Comparison of ENCODE assay signal across 8 cellular contexts in the genomic region with DNA sequence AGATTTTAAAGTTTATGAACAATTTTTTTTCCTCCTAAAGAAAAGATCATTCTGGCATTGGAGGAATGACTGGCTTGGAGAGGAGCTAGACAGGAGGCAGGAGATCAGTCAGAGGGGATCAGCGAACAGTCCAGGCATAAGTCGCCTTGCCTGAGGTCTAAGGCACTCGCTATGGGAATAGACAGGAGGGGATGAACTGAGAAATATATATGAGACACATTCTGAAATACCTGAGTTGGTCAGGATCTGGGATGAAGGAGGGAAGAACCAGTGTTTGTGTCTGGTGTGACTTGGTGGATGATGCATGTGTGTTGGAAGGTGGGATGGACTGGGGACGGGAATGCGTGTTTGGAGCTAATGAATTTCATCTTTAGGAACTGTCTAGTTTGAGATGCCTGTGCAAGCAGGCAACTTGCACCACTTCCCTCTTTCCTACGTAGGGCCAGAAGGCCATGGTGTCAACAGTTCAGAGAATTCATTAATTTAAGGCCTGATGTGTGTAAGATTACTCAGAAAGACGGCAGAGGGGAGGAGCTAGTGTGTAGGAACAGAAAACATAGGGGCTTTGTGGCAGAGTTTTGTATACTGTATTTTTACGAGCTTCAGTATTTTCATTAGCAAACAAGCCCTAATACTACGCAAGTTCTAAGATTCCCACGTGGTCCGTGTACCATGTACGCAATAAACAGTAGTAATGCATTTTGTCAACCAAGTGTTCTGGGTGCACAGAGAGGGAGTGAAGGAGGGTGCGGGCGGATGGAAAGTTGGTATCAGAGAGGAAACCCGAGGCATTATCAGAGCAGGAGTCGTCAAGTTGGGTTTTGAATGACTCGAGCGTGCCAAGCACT. TPM values are rescaled to one million over a fixed set of nuclear protein-coding genes. Genes with fewer than 3 reads are reported as not detected.
DNase-seq lines count a peak whose midpoint lies in the region; ATAC-seq and TF ChIP-seq lines count a peak whose summit lies in the region.

No MANE protein-coding gene starts in this region.

- H4K20me1 ChIP-seq in BLaER1, result no peaks in the 10 kb centered on the region

- peaks cover 30% of the 10 kb centered on the region for H3K27me3 ChIP-seq in BLaER1

- H3K36me3 Mint-ChIP-seq in nephron progenitor cell (ENCODE audit: low read depth), result peaks cover 29% of the 10 kb centered on the region

- H3K36me3 ChIP-seq in BLaER1 (no peaks in the 10 kb centered on the region), urinary bladder (ENCODE audit: insufficient read depth) (peaks cover 4% of the 10 kb centered on the region)

- peak; percentile 31 for DNase-seq in KG1 (lab: John Stamatoyannopoulos, UW)
- DNase-seq in activated CD4-positive, alpha-beta T cell treated with anti-CD3 and anti-CD28 coated beads, Interleukin-2, amount 50 U/mL, for 4 hours, result peak; percentile 66 to 71
- peak in 1 of 2 experiments; percentile 58 for DNase-seq in erythroblast (lab: John Stamatoyannopoulos, UW)
- no peak for DNase-seq in nephron progenitor cell
- no peak for DNase-seq in GM19240 (ENCODE audit: insufficient read length, low spot score)

- H3K4me3 Mint-ChIP-seq in nephron progenitor cell, result peak overlapping the region; percentile 97

- H3K27me3 Mint-ChIP-seq in nephron progenitor cell (ENCODE audit: low read depth, poor library complexity), result peaks cover 12% of the 10 kb centered on the region

- H3K4me3 ChIP-seq in BLaER1 (peak overlapping the region; percentile 60), urinary bladder (ENCODE audit: low read depth, low read length) (peak overlapping the region; percentile 68)

- 17% methylated on average over 18 of the region's 18 CpGs for WGBS in urinary bladder

- H3K4me2 ChIP-seq in BLaER1, result peak overlapping the region; percentile 62

- H3K4me1 ChIP-seq in BLaER1 (0 out of 2 replicates have a peak, but pooled peaks cover 9% of the 10 kb centered on the region), urinary bladder (ENCODE audit: insufficient read depth) (no peaks in the 10 kb centered on the region)

- TF ChIP-seq CTCF in nephron progenitor cell (IDR thresholded peaks at IDR 0.05), result no peak

- ATAC-seq in GM19467 (IDR thresholded peaks at IDR 0.05; ENCODE audit: unreplicated experiment), result peak; percentile 31

- H3K9me3 ChIP-seq in BLaER1, result no peaks in the 10 kb centered on the region

- H3K27ac ChIP-seq in BLaER1 (no peak overlapping the region), urinary bladder (ENCODE audit: low read depth) (no peak overlapping the region)

- H3K9ac ChIP-seq in BLaER1, result no peak overlapping the region

- peaks cover 32% of the 10 kb centered on the region for H3K4me1 Mint-ChIP-seq in nephron progenitor cell

- peak overlapping the region; percentile 80 for H3K27ac Mint-ChIP-seq in nephron progenitor cell

- peak; percentile 32 for TF ChIP-seq POLR2A in erythroblast (IDR thresholded peaks at IDR 0.05; ENCODE audit: low read length)

- no peaks in the 10 kb centered on the region for H3K9me3 Mint-ChIP-seq in nephron progenitor cell

RNA-seq across cellular contexts. Expression of gene HEATR6, which starts 0.8 kb away (rescaled TPM):
- total RNA-seq in urinary bladder, result 21.4 TPM
- 12.1 TPM for polyA plus RNA-seq in urinary bladder

Comparison
In these comparisons a context has a peak if more than half of its experiments do, and no peak if none do; other contexts are left out.
1. DNase-seq: peak in KG1 (single experiment) and activated CD4-positive, alpha-beta T cell treated with anti-CD3 and anti-CD28 coated beads, Interleukin-2, amount 50 U/mL, for 4 hours (2 of 2); none in nephron progenitor cell (single experiment) and GM19240 (single experiment).